In genomic region chr4:150302553-150302952, GRCh38 we compare ENCODE assay signal across 10 cellular contexts.
A peak's percentile ranks its signal among the peaks of the same experiment; 100 is the strongest.
DNase-seq lines count a peak whose midpoint lies in the region; ATAC-seq and TF ChIP-seq lines count a peak whose summit lies in the region.
"Had no signal": no experiment of that assay in that cellular context is flagged by ENCODE, and none has a peak within 500 bp of the region (broad histone marks: within the 10 kb centered on the region; RNA-seq: fewer than 3 reads in every experiment).

No MANE protein-coding gene starts in this region.

- CTCF ChIA-PET in activated CD8-positive, alpha-beta T cell treated with anti-CD3 and anti-CD28 coated beads for 36 hours (lab: Charles Lee), result interaction anchor here (1.1 to 1.9 kb wide), 2 partner anchors 16 to 565 kb away, joined by 5 to 7 read pairs; no protein-coding TSS in a partner anchor
- CTCF ChIA-PET in activated CD8-positive, alpha-beta T cell treated with anti-CD3 and anti-CD28 coated beads, Interleukin-2, amount 10 ng/mL, durations not matched to agents 7 days and 5 days (lab: Charles Lee), result interaction anchor here (6.4 kb wide), 1 partner anchor 565 kb away, joined by 48 read pairs; no protein-coding TSS in a partner anchor

- TF ChIP-seq CTCF in activated CD8-positive, alpha-beta T cell treated with anti-CD3 and anti-CD28 coated beads for 36 hours (IDR thresholded peaks at IDR 0.05), result no peak
- TF ChIP-seq CTCF in fibroblast of villous mesenchyme (IDR thresholded peaks at IDR 0.05; ENCODE audit: insufficient read depth, low read depth, low read length), result no peak
- TF ChIP-seq CTCF in thoracic aorta (IDR thresholded peaks at IDR 0.05), result no peak

- intact Hi-C loops in activated CD8-positive, alpha-beta T cell treated with anti-CD3 and anti-CD28 coated beads for 36 hours (cut with micrococcal nuclease), result no loop called here
- intact Hi-C loops in activated CD4-positive, alpha-beta T cell treated with anti-CD3 and anti-CD28 coated beads, Interleukin-2, amount 10 ng/mL, durations not matched to agents 24 days and 14 days (cut with micrococcal nuclease), result loop anchor here (1.0 to 10.0 kb wide), 6 partner anchors 62 to 795 kb away; partner anchors contain the start of gene RPS3A

- POLR2A ChIA-PET in activated CD8-positive, alpha-beta T cell treated with anti-CD3 and anti-CD28 coated beads for 36 hours (lab: Charles Lee), result no interaction called here
- POLR2A ChIA-PET in activated CD8-positive, alpha-beta T cell treated with anti-CD3 and anti-CD28 coated beads, Interleukin-2, amount 10 ng/mL, durations not matched to agents 7 days and 5 days (lab: Charles Lee), result interaction anchor here (0.6 kb wide), 1 partner anchor 93 kb away, joined by 3 read pairs; no protein-coding TSS in a partner anchor

- peak overlapping the region; percentile 49 for H3K27ac Mint-ChIP-seq in activated CD8-positive, alpha-beta T cell treated with anti-CD3 and anti-CD28 coated beads for 36 hours
- no peak overlapping the region for H3K27ac Mint-ChIP-seq in activated CD8-positive, alpha-beta T cell treated with anti-CD3 and anti-CD28 coated beads, Interleukin-2, amount 10 ng/mL, durations not matched to agents 7 days and 5 days
- H3K27ac Mint-ChIP-seq in activated CD4-positive, alpha-beta T cell treated with anti-CD3 and anti-CD28 coated beads, Interleukin-2, amount 10 ng/mL, durations not matched to agents 24 days and 14 days, result peak overlapping the region; percentile 75

- H3K4me1 ChIP-seq in thoracic aorta (ENCODE audit: control insufficient read depth in 1 of 2, low read depth in 2 of 2), result peaks cover 11 to 14% of the 10 kb centered on the region in 2 donors

- H3K4me3 Mint-ChIP-seq in activated CD8-positive, alpha-beta T cell treated with anti-CD3 and anti-CD28 coated beads for 36 hours, result no peak overlapping the region
- no peak overlapping the region for H3K4me3 Mint-ChIP-seq in activated CD8-positive, alpha-beta T cell treated with anti-CD3 and anti-CD28 coated beads, Interleukin-2, amount 10 ng/mL, durations not matched to agents 7 days and 5 days
- H3K4me3 Mint-ChIP-seq in activated CD4-positive, alpha-beta T cell treated with anti-CD3 and anti-CD28 coated beads, Interleukin-2, amount 10 ng/mL, durations not matched to agents 24 days and 14 days, result no peak overlapping the region

- H3K27ac ChIP-seq in thoracic aorta, result no peak overlapping the region
- H3K27ac ChIP-seq: skin epidermis had no signal

- H3K4me3 ChIP-seq in fibroblast of villous mesenchyme (ENCODE audit: low read depth, low read length) (no peak overlapping the region), thoracic aorta (no peak overlapping the region)
- H3K4me3 ChIP-seq: skin epidermis had no signal

- no peaks in the 10 kb centered on the region for H3K27me3 ChIP-seq in thoracic aorta (replicated peaks; ENCODE audit: insufficient read depth)

- H3K4me1 Mint-ChIP-seq in activated CD8-positive, alpha-beta T cell treated with anti-CD3 and anti-CD28 coated beads for 36 hours (ENCODE audit: low read depth), result peaks cover 10% of the 10 kb centered on the region
- H3K4me1 Mint-ChIP-seq in activated CD8-positive, alpha-beta T cell treated with anti-CD3 and anti-CD28 coated beads, Interleukin-2, amount 10 ng/mL, durations not matched to agents 7 days and 5 days (ENCODE audit: low read depth), result no peaks in the 10 kb centered on the region
- H3K4me1 Mint-ChIP-seq in activated CD4-positive, alpha-beta T cell treated with anti-CD3 and anti-CD28 coated beads, Interleukin-2, amount 10 ng/mL, durations not matched to agents 24 days and 14 days, result peaks cover 10% of the 10 kb centered on the region

- ATAC-seq in activated CD8-positive, alpha-beta T cell treated with anti-CD3 and anti-CD28 coated beads for 36 hours, result peak; percentile 51
- ATAC-seq in activated CD8-positive, alpha-beta T cell treated with anti-CD3 and anti-CD28 coated beads, Interleukin-2, amount 10 ng/mL, durations not matched to agents 7 days and 5 days, result no peak
- ATAC-seq in thoracic aorta (ENCODE audit: insufficient number of reproducible peaks, low FRiP score, low read depth) (peak; percentile 65), GM18867 (IDR thresholded peaks at IDR 0.05; ENCODE audit: unreplicated experiment) (no peak), HG02981 (IDR thresholded peaks at IDR 0.05; ENCODE audit: unreplicated experiment) (no peak)

- H3K9me3 Mint-ChIP-seq in activated CD8-positive, alpha-beta T cell treated with anti-CD3 and anti-CD28 coated beads for 36 hours, result peaks cover 1% of the 10 kb centered on the region
- no peaks in the 10 kb centered on the region for H3K9me3 Mint-ChIP-seq in activated CD8-positive, alpha-beta T cell treated with anti-CD3 and anti-CD28 coated beads, Interleukin-2, amount 10 ng/mL, durations not matched to agents 7 days and 5 days (ENCODE audit: insufficient read depth)
- peaks cover 4% of the 10 kb centered on the region for H3K9me3 Mint-ChIP-seq in activated CD4-positive, alpha-beta T cell treated with anti-CD3 and anti-CD28 coated beads, Interleukin-2, amount 10 ng/mL, durations not matched to agents 24 days and 14 days

- no peaks in the 10 kb centered on the region for H3K9me3 ChIP-seq in thoracic aorta

- peak; percentile 47 for DNase-seq in activated CD8-positive, alpha-beta T cell treated with anti-CD3 and anti-CD28 coated beads for 36 hours
- DNase-seq in activated CD8-positive, alpha-beta T cell treated with anti-CD3 and anti-CD28 coated beads, Interleukin-2, amount 10 ng/mL, durations not matched to agents 7 days and 5 days, result no peak
- peak; percentile 66 for DNase-seq in activated CD4-positive, alpha-beta T cell treated with anti-CD3 and anti-CD28 coated beads, Interleukin-2, amount 10 ng/mL, durations not matched to agents 24 days and 14 days
- DNase-seq in fibroblast of villous mesenchyme (ENCODE audit: low read depth) (peak; percentile 94), thoracic aorta (ENCODE audit: low spot score) (no peak), NCI-H1694 treated with DMSO at 0.1 percent for 48 hours (lab: John Stamatoyannopoulos, UW) (no peak)
- DNase-seq: GOT3 had no signal

- H3K36me3 ChIP-seq in thoracic aorta, result no peaks in the 10 kb centered on the region

- peaks cover 6% of the 10 kb centered on the region for H3K36me3 Mint-ChIP-seq in activated CD8-positive, alpha-beta T cell treated with anti-CD3 and anti-CD28 coated beads for 36 hours (ENCODE audit: low read depth)
- no peaks in the 10 kb centered on the region for H3K36me3 Mint-ChIP-seq in activated CD8-positive, alpha-beta T cell treated with anti-CD3 and anti-CD28 coated beads, Interleukin-2, amount 10 ng/mL, durations not matched to agents 7 days and 5 days (ENCODE audit: low read depth)
- H3K36me3 Mint-ChIP-seq in activated CD4-positive, alpha-beta T cell treated with anti-CD3 and anti-CD28 coated beads, Interleukin-2, amount 10 ng/mL, durations not matched to agents 24 days and 14 days (ENCODE audit: low read depth), result peaks cover 5% of the 10 kb centered on the region

- H3K27me3 Mint-ChIP-seq in activated CD8-positive, alpha-beta T cell treated with anti-CD3 and anti-CD28 coated beads for 36 hours, result no peaks in the 10 kb centered on the region
- H3K27me3 Mint-ChIP-seq in activated CD8-positive, alpha-beta T cell treated with anti-CD3 and anti-CD28 coated beads, Interleukin-2, amount 10 ng/mL, durations not matched to agents 7 days and 5 days (ENCODE audit: low read depth), result no peaks in the 10 kb centered on the region
- no peaks in the 10 kb centered on the region for H3K27me3 Mint-ChIP-seq in activated CD4-positive, alpha-beta T cell treated with anti-CD3 and anti-CD28 coated beads, Interleukin-2, amount 10 ng/mL, durations not matched to agents 24 days and 14 days

Comparison
In these comparisons a context has a peak if more than half of its experiments do, and no peak if none do; other contexts are left out.
1. ATAC-seq: peak in activated CD8-positive, alpha-beta T cell treated with anti-CD3 and anti-CD28 coated beads for 36 hours (single experiment) and thoracic aorta (single experiment); none in activated CD8-positive, alpha-beta T cell treated with anti-CD3 and anti-CD28 coated beads, Interleukin-2, amount 10 ng/mL, durations not matched to agents 7 days and 5 days (single experiment), GM18867 (single experiment) and HG02981 (single experiment).
2. DNase-seq: peak in activated CD8-positive, alpha-beta T cell treated with anti-CD3 and anti-CD28 coated beads for 36 hours (single experiment), activated CD4-positive, alpha-beta T cell treated with anti-CD3 and anti-CD28 coated beads, Interleukin-2, amount 10 ng/mL, durations not matched to agents 24 days and 14 days (single experiment) and fibroblast of villous mesenchyme (single experiment); none in activated CD8-positive, alpha-beta T cell treated with anti-CD3 and anti-CD28 coated beads, Interleukin-2, amount 10 ng/mL, durations not matched to agents 7 days and 5 days (single experiment), thoracic aorta (single experiment) and NCI-H1694 treated with DMSO at 0.1 percent for 48 hours (single experiment).